Comparison of ENCODE assay signal across 12 cellular contexts in genomic region chr2:8545676-8546318, GRCh38.
A peak's percentile ranks its signal among the peaks of the same experiment; 100 is the strongest.
DNase-seq lines count a peak whose midpoint lies in the region; ATAC-seq and TF ChIP-seq lines count a peak whose summit lies in the region.
"Had no signal": no experiment of that assay in that cellular context is flagged by ENCODE, and none has a peak within 500 bp of the region (broad histone marks: within the 10 kb centered on the region; RNA-seq: fewer than 3 reads in every experiment).

No MANE protein-coding gene starts in this region.

- H3K4me1 Mint-ChIP-seq in activated naive CD8-positive, alpha-beta T cell treated with anti-CD3 and anti-CD28 coated beads, Interleukin-2, amount 10 ng/mL, durations not matched to agents 7 days and 5 days, result peaks cover 71% of the 10 kb centered on the region
- H3K4me1 Mint-ChIP-seq: GM23338 had no signal

- H3K27me3 Mint-ChIP-seq in activated naive CD8-positive, alpha-beta T cell treated with anti-CD3 and anti-CD28 coated beads, Interleukin-2, amount 10 ng/mL, durations not matched to agents 7 days and 5 days, result no peaks in the 10 kb centered on the region

- H3K9me3 Mint-ChIP-seq in activated naive CD8-positive, alpha-beta T cell treated with anti-CD3 and anti-CD28 coated beads, Interleukin-2, amount 10 ng/mL, durations not matched to agents 7 days and 5 days, result no peaks in the 10 kb centered on the region
- H3K9me3 Mint-ChIP-seq: GM23338 had no signal

- peaks cover 16% of the 10 kb centered on the region for H3F3A ChIP-seq in Loucy (ENCODE audit: low read depth)

- ATAC-seq in DND-41 (ENCODE audit: insufficient read depth, low read depth) (no peak), GM18517 (IDR thresholded peaks at IDR 0.05; ENCODE audit: unreplicated experiment) (no peak)
- no peak for ATAC-seq in activated naive CD8-positive, alpha-beta T cell treated with anti-CD3 and anti-CD28 coated beads, Interleukin-2, amount 10 ng/mL, durations not matched to agents 7 days and 5 days (ENCODE audit: low read depth)

- H3K27me3 ChIP-seq in DND-41 (ENCODE audit: insufficient read depth, low read length, poor library complexity) (no peaks in the 10 kb centered on the region), Loucy (ENCODE audit: insufficient read depth, low read length, poor library complexity, severe bottlenecking) (no peaks in the 10 kb centered on the region), parathyroid adenoma (ENCODE audit: control insufficient read depth, insufficient read depth, low read length) (no peaks in the 10 kb centered on the region)
- H3K27me3 ChIP-seq: pancreas had no signal

- H3K9ac ChIP-seq in DND-41 (ENCODE audit: low read depth, low read length), result peak overlapping the region; percentile 56
- peak overlapping the region; percentile 78 for H3K9ac ChIP-seq in Loucy (ENCODE audit: low read depth, low read length, poor library complexity, severe bottlenecking)
- no peak overlapping the region for H3K9ac ChIP-seq in parathyroid adenoma

- no peak overlapping the region for H3K4me3 Mint-ChIP-seq in activated naive CD8-positive, alpha-beta T cell treated with anti-CD3 and anti-CD28 coated beads, Interleukin-2, amount 10 ng/mL, durations not matched to agents 7 days and 5 days
- H3K4me3 Mint-ChIP-seq: GM23338 had no signal

- POLR2A ChIA-PET in activated naive CD8-positive, alpha-beta T cell treated with anti-CD3 and anti-CD28 coated beads, Interleukin-2, amount 10 ng/mL, durations not matched to agents 7 days and 5 days (lab: Charles Lee), result interaction anchor here (0.8 to 8.4 kb wide), 6 partner anchors 23 to 139 kb away, joined by 4 to 122 read pairs (median 6); partner anchors contain the start of gene ID2

- H3K36me3 ChIP-seq in DND-41 (ENCODE audit: insufficient read depth, low read length), result no peaks in the 10 kb centered on the region
- H3K36me3 ChIP-seq in Loucy (ENCODE audit: insufficient read depth, low read length), result no peaks in the 10 kb centered on the region
- no peaks in the 10 kb centered on the region for H3K36me3 ChIP-seq in parathyroid adenoma (ENCODE audit: control insufficient read depth, insufficient read depth, low read length)
- H3K36me3 ChIP-seq: pancreas had no signal

- H3K79me2 ChIP-seq in DND-41 (ENCODE audit: insufficient read depth, low read length) (no peaks in the 10 kb centered on the region), Loucy (ENCODE audit: insufficient read depth, low read length) (peaks cover 10% of the 10 kb centered on the region; the same call in 1 of the 2 replicates), parathyroid adenoma (peaks cover 42% of the 10 kb centered on the region)

- no peaks in the 10 kb centered on the region for H3K36me3 Mint-ChIP-seq in activated naive CD8-positive, alpha-beta T cell treated with anti-CD3 and anti-CD28 coated beads, Interleukin-2, amount 10 ng/mL, durations not matched to agents 7 days and 5 days

- peak overlapping the region; percentile 60 for H3K27ac Mint-ChIP-seq in activated naive CD8-positive, alpha-beta T cell treated with anti-CD3 and anti-CD28 coated beads, Interleukin-2, amount 10 ng/mL, durations not matched to agents 7 days and 5 days
- H3K27ac Mint-ChIP-seq: GM23338 had no signal

- H3K27ac ChIP-seq in DND-41 (ENCODE audit: low read length), result peak overlapping the region; percentile 100
- H3K27ac ChIP-seq in parathyroid adenoma, result peak overlapping the region; percentile 100
- H3K27ac ChIP-seq: epithelial cell of prostate, pancreas had no signal

- H4K20me1 ChIP-seq in DND-41 (ENCODE audit: insufficient read depth, low read length) (no peaks in the 10 kb centered on the region), Loucy (ENCODE audit: insufficient read depth, low read length, poor library complexity, severe bottlenecking) (no peaks in the 10 kb centered on the region)

- no peaks in the 10 kb centered on the region for H3K9me3 ChIP-seq in DND-41 (ENCODE audit: insufficient read depth, low read length, severe bottlenecking)
- no peaks in the 10 kb centered on the region for H3K9me3 ChIP-seq in Loucy (ENCODE audit: insufficient read depth, low read depth, low read length)
- no peaks in the 10 kb centered on the region for H3K9me3 ChIP-seq in parathyroid adenoma (ENCODE audit: control insufficient read depth, low read length)
- H3K9me3 ChIP-seq: Caco-2, pancreas had no signal

- DNase-seq in DND-41 (no peak), NAMALWA (ENCODE audit: low spot score) (no peak), NCI-H1048 (lab: John Stamatoyannopoulos, UW) (no peak)
- no peak for DNase-seq in activated naive CD8-positive, alpha-beta T cell treated with anti-CD3 and anti-CD28 coated beads, Interleukin-2, amount 10 ng/mL, durations not matched to agents 7 days and 5 days
- DNase-seq: NCI-H1436 treated with DMSO at 0.1 percent for 48 hours had no signal

- H3K4me2 ChIP-seq in DND-41 (ENCODE audit: insufficient read depth, low read length) (peak overlapping the region; percentile 54), Loucy (ENCODE audit: low read depth, low read length, poor library complexity, severe bottlenecking) (peak overlapping the region; percentile 49), parathyroid adenoma (ENCODE audit: low read length) (no peak overlapping the region)
- H3K4me2 ChIP-seq: GM23338 had no signal

- peak overlapping the region; percentile 68; the same call in 1 of the 2 replicates for H2AFZ ChIP-seq in DND-41 (ENCODE audit: low read depth, low read length)
- H2AFZ ChIP-seq in Loucy (ENCODE audit: low read length), result no peak overlapping the region
- H2AFZ ChIP-seq in parathyroid adenoma, result no peak overlapping the region
- H2AFZ ChIP-seq: GM23338 had no signal

- TF ChIP-seq CTCF in DND-41 (IDR thresholded peaks at IDR 0.05; ENCODE audit: borderline replicate concordance, extremely low read depth, low read length, poor library complexity, severe bottlenecking) (no peak), Loucy (conservative IDR thresholded peaks at IDR 0.05; ENCODE audit: low read length) (no peak), parathyroid adenoma (IDR thresholded peaks at IDR 0.05) (no peak)

- no peaks in the 10 kb centered on the region for H3K9me2 ChIP-seq in Loucy (replicated peaks; ENCODE audit: low read depth, low read length)

- no peak overlapping the region for H3K4me3 ChIP-seq in DND-41 (ENCODE audit: low read depth in 1 of 2, low read length in 2 of 2)
- peak overlapping the region; percentile 9 for H3K4me3 ChIP-seq in Loucy (ENCODE audit: low read length, poor library complexity, severe bottlenecking)
- no peak overlapping the region for H3K4me3 ChIP-seq in parathyroid adenoma (ENCODE audit: low read depth, low read length)
- H3K4me3 ChIP-seq: GM23338, pancreas had no signal

- H3K4me1 ChIP-seq in DND-41 (ENCODE audit: insufficient read depth, low read length) (peaks cover 78% of the 10 kb centered on the region), Loucy (ENCODE audit: insufficient read depth, low read length, poor library complexity, severe bottlenecking) (peaks cover 73% of the 10 kb centered on the region), parathyroid adenoma (peaks cover 62% of the 10 kb centered on the region)
- H3K4me1 ChIP-seq: Caco-2, pancreas had no signal
